ENCODE assay signal across 1 cellular context in the genomic region with DNA sequence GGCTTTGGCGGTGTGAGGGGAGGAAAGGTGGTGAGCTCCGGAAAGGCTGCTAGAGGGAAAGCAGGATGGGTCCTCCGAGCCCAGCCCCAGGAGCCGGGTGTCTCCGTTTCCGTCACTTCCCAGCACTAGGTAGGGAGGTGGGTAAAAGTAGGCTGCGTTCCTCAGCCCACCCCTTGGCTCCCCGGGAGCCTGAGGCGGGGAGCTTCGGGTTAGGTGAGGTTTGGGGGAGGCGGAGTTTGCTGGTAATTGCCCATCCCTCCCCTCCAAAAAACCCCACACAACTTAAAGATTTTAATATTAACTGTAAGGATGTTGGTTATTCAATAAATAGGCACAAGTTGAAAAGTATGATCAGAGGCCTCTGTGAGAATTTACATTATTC.
TF ChIP-seq lines count a peak whose summit lies in the region.

No MANE protein-coding gene starts in this region.

TF ChIP-seq in HepG2, 621 proteins besides CTCF, POLR2A, EP300 and RAD21 (continued from another document and continues in another):
- TF ChIP-seq NFE2L1 (CRISPR knock-in tag; IDR thresholded peaks at IDR 0.05; ENCODE audit: borderline replicate concordance), result no peak
- no peak for TF ChIP-seq ZNF567 (CRISPR knock-in tag; IDR thresholded peaks at IDR 0.05; ENCODE audit: borderline replicate concordance)
- no peak for TF ChIP-seq ZNF513 (CRISPR knock-in tag; conservative IDR thresholded peaks at IDR 0.05)
- no peak for TF ChIP-seq NFKBIZ (CRISPR knock-in tag; IDR thresholded peaks at IDR 0.05)
- no peak for TF ChIP-seq ZNF143 (CRISPR knock-in tag; IDR thresholded peaks at IDR 0.05)
- TF ChIP-seq ZBTB37 (CRISPR knock-in tag; IDR thresholded peaks at IDR 0.05), result no peak
- TF ChIP-seq ZNF609 (CRISPR knock-in tag; IDR thresholded peaks at IDR 0.05; ENCODE audit: borderline replicate concordance), result no peak; the same call in 1 of the 2 replicates
- no peak for TF ChIP-seq HMG20A (CRISPR knock-in tag; IDR thresholded peaks at IDR 0.05; ENCODE audit: borderline replicate concordance)
- TF ChIP-seq, protein P1, sequence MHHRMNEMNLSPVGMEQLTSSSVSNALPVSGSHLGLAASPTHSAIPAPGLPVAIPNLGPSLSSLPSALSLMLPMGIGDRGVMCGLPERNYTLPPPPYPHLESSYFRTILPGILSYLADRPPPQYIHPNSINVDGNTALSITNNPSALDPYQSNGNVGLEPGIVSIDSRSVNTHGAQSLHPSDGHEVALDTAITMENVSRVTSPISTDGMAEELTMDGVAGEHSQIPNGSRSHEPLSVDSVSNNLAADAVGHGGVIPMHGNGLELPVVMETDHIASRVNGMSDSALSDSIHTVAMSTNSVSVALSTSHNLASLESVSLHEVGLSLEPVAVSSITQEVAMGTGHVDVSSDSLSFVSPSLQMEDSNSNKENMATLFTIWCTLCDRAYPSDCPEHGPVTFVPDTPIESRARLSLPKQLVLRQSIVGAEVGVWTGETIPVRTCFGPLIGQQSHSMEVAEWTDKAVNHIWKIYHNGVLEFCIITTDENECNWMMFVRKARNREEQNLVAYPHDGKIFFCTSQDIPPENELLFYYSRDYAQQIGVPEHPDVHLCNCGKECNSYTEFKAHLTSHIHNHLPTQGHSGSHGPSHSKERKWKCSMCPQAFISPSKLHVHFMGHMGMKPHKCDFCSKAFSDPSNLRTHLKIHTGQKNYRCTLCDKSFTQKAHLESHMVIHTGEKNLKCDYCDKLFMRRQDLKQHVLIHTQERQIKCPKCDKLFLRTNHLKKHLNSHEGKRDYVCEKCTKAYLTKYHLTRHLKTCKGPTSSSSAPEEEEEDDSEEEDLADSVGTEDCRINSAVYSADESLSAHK (CRISPR knock-in tag; IDR thresholded peaks at IDR 0.05; ENCODE audit: borderline replicate concordance), result no peak
- no peak for TF ChIP-seq ZNF431 (CRISPR knock-in tag; IDR thresholded peaks at IDR 0.05; ENCODE audit: borderline replicate concordance, low read depth)
- TF ChIP-seq TEAD3 (CRISPR knock-in tag; optimal IDR thresholded peaks at IDR 0.05; ENCODE audit: borderline replicate concordance), result no peak
- TF ChIP-seq ZNF569 (CRISPR knock-in tag; IDR thresholded peaks at IDR 0.05; ENCODE audit: borderline replicate concordance), result no peak
- no peak for TF ChIP-seq CHD4 (IDR thresholded peaks at IDR 0.05; ENCODE audit: borderline replicate concordance, low read length)
- no peak for TF ChIP-seq DR1 (CRISPR knock-in tag; IDR thresholded peaks at IDR 0.05)
- TF ChIP-seq GRHL1 (CRISPR knock-in tag; conservative IDR thresholded peaks at IDR 0.05), result no peak
- no peak for TF ChIP-seq BCL6 (CRISPR knock-in tag; IDR thresholded peaks at IDR 0.05)
- TF ChIP-seq ZNF235 (CRISPR knock-in tag; IDR thresholded peaks at IDR 0.05; ENCODE audit: borderline replicate concordance), result 0 out of 2 replicates have a peak, but pooled peaks have one; percentile 49
- no peak for TF ChIP-seq ZNF383 (CRISPR knock-in tag; IDR thresholded peaks at IDR 0.05; ENCODE audit: borderline replicate concordance)
- TF ChIP-seq ELF3 (CRISPR knock-in tag; IDR thresholded peaks at IDR 0.05), result no peak
- TF ChIP-seq EHMT2 (IDR thresholded peaks at IDR 0.05; ENCODE audit: borderline replicate concordance, low read depth, low read length), result no peak
- no peak for TF ChIP-seq MATR3 (CRISPR knock-in tag; IDR thresholded peaks at IDR 0.05)
- 0 out of 2 replicates have a peak, but pooled peaks have one; percentile 56 for TF ChIP-seq ATF1 (CRISPR knock-in tag; IDR thresholded peaks at IDR 0.05)
- TF ChIP-seq, protein P2, sequence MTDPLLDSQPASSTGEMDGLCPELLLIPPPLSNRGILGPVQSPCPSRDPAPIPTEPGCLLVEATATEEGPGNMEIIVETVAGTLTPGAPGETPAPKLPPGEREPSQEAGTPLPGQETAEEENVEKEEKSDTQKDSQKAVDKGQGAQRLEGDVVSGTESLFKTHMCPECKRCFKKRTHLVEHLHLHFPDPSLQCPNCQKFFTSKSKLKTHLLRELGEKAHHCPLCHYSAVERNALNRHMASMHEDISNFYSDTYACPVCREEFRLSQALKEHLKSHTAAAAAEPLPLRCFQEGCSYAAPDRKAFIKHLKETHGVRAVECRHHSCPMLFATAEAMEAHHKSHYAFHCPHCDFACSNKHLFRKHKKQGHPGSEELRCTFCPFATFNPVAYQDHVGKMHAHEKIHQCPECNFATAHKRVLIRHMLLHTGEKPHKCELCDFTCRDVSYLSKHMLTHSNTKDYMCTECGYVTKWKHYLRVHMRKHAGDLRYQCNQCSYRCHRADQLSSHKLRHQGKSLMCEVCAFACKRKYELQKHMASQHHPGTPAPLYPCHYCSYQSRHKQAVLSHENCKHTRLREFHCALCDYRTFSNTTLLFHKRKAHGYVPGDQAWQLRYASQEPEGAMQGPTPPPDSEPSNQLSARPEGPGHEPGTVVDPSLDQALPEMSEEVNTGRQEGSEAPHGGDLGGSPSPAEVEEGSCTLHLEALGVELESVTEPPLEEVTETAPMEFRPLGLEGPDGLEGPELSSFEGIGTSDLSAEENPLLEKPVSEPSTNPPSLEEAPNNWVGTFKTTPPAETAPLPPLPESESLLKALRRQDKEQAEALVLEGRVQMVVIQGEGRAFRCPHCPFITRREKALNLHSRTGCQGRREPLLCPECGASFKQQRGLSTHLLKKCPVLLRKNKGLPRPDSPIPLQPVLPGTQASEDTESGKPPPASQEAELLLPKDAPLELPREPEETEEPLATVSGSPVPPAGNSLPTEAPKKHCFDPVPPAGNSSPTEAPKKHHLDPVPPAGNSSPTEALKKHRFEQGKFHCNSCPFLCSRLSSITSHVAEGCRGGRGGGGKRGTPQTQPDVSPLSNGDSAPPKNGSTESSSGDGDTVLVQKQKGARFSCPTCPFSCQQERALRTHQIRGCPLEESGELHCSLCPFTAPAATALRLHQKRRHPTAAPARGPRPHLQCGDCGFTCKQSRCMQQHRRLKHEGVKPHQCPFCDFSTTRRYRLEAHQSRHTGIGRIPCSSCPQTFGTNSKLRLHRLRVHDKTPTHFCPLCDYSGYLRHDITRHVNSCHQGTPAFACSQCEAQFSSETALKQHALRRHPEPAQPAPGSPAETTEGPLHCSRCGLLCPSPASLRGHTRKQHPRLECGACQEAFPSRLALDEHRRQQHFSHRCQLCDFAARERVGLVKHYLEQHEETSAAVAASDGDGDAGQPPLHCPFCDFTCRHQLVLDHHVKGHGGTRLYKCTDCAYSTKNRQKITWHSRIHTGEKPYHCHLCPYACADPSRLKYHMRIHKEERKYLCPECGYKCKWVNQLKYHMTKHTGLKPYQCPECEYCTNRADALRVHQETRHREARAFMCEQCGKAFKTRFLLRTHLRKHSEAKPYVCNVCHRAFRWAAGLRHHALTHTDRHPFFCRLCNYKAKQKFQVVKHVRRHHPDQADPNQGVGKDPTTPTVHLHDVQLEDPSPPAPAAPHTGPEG (CRISPR knock-in tag; IDR thresholded peaks at IDR 0.05), result no peak; the same call in 1 of the 2 replicates
- TF ChIP-seq ZIK1 (CRISPR knock-in tag; IDR thresholded peaks at IDR 0.05; ENCODE audit: borderline replicate concordance, low read depth), result no peak
- TF ChIP-seq ZNF562 (CRISPR knock-in tag; IDR thresholded peaks at IDR 0.05; ENCODE audit: borderline replicate concordance), result no peak
- TF ChIP-seq ZSCAN31 (CRISPR knock-in tag; IDR thresholded peaks at IDR 0.05; ENCODE audit: low read depth), result no peak
- TF ChIP-seq ISL2 (CRISPR knock-in tag; IDR thresholded peaks at IDR 0.05), result no peak; the same call in 1 of the 2 replicates
- TF ChIP-seq HNF4A (CRISPR knock-in tag; IDR thresholded peaks at IDR 0.05), result no peak
- TF ChIP-seq HIC2 (CRISPR knock-in tag; IDR thresholded peaks at IDR 0.05; ENCODE audit: low read depth), result no peak
- peak; percentile 61; the same call in 1 of the 2 replicates for TF ChIP-seq NR2F2 (IDR thresholded peaks at IDR 0.05; ENCODE audit: borderline replicate concordance, low read depth)
- no peak for TF ChIP-seq TEAD2 (CRISPR knock-in tag; IDR thresholded peaks at IDR 0.05)
- no peak for TF ChIP-seq SNAPC2 (CRISPR knock-in tag; IDR thresholded peaks at IDR 0.05)
- TF ChIP-seq NFYB (CRISPR knock-in tag; IDR thresholded peaks at IDR 0.05), result no peak
- no peak for TF ChIP-seq ZC3H13 (CRISPR knock-in tag; IDR thresholded peaks at IDR 0.05)
- no peak for TF ChIP-seq RFX1 (IDR thresholded peaks at IDR 0.05)
- no peak for TF ChIP-seq ZNF850 (CRISPR knock-in tag; conservative IDR thresholded peaks at IDR 0.05)
- TF ChIP-seq ZFP82 (CRISPR knock-in tag; IDR thresholded peaks at IDR 0.05; ENCODE audit: borderline replicate concordance), result no peak
- no peak for TF ChIP-seq CBX1 (IDR thresholded peaks at IDR 0.05; ENCODE audit: low read depth)
